Comparison of ENCODE assay signal across 1 cellular context in genomic region chr7:7736671-7737070, GRCh38.
TF ChIP-seq lines count a peak whose summit lies in the region.

No MANE protein-coding gene starts in this region.

TF ChIP-seq in GM23338, 12 proteins besides CTCF, POLR2A, EP300 and RAD21:
- TF ChIP-seq, protein P1, sequence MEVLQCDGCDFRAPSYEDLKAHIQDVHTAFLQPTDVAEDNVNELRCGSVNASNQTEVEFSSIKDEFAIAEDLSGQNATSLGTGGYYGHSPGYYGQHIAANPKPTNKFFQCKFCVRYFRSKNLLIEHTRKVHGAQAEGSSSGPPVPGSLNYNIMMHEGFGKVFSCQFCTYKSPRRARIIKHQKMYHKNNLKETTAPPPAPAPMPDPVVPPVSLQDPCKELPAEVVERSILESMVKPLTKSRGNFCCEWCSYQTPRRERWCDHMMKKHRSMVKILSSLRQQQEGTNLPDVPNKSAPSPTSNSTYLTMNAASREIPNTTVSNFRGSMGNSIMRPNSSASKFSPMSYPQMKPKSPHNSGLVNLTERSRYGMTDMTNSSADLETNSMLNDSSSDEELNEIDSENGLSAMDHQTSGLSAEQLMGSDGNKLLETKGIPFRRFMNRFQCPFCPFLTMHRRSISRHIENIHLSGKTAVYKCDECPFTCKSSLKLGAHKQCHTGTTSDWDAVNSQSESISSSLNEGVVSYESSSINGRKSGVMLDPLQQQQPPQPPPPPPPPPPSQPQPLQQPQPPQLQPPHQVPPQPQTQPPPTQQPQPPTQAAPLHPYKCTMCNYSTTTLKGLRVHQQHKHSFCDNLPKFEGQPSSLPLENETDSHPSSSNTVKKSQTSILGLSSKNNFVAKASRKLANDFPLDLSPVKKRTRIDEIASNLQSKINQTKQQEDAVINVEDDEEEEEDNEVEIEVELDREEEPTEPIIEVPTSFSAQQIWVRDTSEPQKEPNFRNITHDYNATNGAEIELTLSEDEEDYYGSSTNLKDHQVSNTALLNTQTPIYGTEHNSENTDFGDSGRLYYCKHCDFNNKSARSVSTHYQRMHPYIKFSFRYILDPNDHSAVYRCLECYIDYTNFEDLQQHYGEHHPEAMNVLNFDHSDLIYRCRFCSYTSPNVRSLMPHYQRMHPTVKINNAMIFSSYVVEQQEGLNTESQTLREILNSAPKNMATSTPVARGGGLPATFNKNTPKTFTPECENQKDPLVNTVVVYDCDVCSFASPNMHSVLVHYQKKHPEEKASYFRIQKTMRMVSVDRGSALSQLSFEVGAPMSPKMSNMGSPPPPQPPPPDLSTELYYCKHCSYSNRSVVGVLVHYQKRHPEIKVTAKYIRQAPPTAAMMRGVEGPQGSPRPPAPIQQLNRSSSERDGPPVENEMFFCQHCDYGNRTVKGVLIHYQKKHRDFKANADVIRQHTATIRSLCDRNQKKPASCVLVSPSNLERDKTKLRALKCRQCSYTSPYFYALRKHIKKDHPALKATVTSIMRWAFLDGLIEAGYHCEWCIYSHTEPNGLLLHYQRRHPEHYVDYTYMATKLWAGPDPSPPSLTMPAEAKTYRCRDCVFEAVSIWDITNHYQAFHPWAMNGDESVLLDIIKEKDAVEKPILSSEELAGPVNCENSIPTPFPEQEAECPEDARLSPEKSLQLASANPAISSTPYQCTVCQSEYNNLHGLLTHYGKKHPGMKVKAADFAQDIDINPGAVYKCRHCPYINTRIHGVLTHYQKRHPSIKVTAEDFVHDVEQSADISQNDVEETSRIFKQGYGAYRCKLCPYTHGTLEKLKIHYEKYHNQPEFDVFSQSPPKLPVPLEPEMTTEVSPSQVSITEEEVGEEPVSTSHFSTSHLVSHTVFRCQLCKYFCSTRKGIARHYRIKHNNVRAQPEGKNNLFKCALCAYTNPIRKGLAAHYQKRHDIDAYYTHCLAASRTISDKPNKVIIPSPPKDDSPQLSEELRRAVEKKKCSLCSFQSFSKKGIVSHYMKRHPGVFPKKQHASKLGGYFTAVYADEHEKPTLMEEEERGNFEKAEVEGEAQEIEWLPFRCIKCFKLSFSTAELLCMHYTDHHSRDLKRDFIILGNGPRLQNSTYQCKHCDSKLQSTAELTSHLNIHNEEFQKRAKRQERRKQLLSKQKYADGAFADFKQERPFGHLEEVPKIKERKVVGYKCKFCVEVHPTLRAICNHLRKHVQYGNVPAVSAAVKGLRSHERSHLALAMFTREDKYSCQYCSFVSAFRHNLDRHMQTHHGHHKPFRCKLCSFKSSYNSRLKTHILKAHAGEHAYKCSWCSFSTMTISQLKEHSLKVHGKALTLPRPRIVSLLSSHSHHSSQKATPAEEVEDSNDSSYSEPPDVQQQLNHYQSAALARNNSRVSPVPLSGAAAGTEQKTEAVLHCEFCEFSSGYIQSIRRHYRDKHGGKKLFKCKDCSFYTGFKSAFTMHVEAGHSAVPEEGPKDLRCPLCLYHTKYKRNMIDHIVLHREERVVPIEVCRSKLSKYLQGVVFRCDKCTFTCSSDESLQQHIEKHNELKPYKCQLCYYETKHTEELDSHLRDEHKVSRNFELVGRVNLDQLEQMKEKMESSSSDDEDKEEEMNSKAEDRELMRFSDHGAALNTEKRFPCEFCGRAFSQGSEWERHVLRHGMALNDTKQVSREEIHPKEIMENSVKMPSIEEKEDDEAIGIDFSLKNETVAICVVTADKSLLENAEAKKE (CRISPR knock-in tag; IDR thresholded peaks at IDR 0.05): 0 out of 2 replicates have a peak, but pooled peaks have one; percentile 49
- no peak for TF ChIP-seq EZH2 (IDR thresholded peaks at IDR 0.05; ENCODE audit: low read depth, unreplicated experiment)
